16 cellular contexts compared by ENCODE assay signal in the genomic region with DNA sequence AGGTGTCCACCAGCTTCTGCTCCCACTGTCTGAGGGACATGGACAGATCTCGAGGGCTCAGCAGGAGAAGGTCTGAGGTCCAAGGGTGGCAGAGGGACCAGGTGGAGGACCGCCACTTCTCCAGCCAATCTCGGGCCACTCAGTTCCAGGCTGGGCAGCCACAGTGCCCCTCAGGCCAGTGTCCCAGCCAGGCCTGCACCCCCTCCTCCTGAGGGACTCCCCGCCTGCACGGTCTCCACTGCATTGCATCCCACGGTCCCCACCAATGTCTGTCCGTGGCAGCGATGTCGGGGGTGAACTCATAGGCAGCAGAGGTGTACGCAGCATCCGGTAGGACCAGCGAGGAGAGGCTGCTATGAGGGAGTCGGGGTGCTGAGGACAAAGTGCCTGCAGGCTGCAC.
"Had no signal": no experiment of that assay in that cellular context is flagged by ENCODE, and none has a peak within 500 bp of the region (broad histone marks: within the 10 kb centered on the region; RNA-seq: fewer than 3 reads in every experiment).

No MANE protein-coding gene starts in this region.

- DNase-seq: activated CD4-positive, alpha-beta T cell treated with anti-CD3 and anti-CD28 coated beads for 1 hour; activated CD4-positive, alpha-beta T cell treated with anti-CD3 and anti-CD28 coated beads, Interleukin-2, amount 50 U/mL, for 48 hours; activated effector memory CD4-positive, alpha-beta T cell treated with Interleukin-2 at 50 U/mL for 16 hours; activated T-cell treated with anti-CD3 and anti-CD28 coated beads, Interleukin-2, amount 50 U/mL, for 4 hours; amygdala; effector CD8-positive, alpha-beta T cell; foreskin keratinocyte; glutamatergic neuron; hypothalamus; midbrain; SJCRH30; stimulated activated CD4-positive, alpha-beta T cell treated with anti-CD3 and anti-CD28 coated beads, Interleukin-4, amount 100 ng/mL, for 1 hour; stimulated activated naive CD4-positive, alpha-beta T cell had no signal

- H2AFZ ChIP-seq: neural progenitor cell had no signal

- H3K27ac ChIP-seq: foreskin keratinocyte, neural progenitor cell, SJCRH30, tibial nerve had no signal

- H3K4me1 ChIP-seq: foreskin keratinocyte, neural progenitor cell, SJCRH30 had no signal

- ATAC-seq: activated T-cell treated with anti-CD3 and anti-CD28 coated beads, Interleukin-2, amount 50 U/mL, for 4 hours; foreskin keratinocyte had no signal

- H3K4me2 ChIP-seq: neural progenitor cell had no signal

- H3K27me3 ChIP-seq: foreskin keratinocyte, neural progenitor cell, SJCRH30, tibial nerve had no signal

- H3K9me3 ChIP-seq: SJCRH30, tibial nerve had no signal

- H3K4me3 ChIP-seq: lung, neural progenitor cell, SJCRH30, tibial nerve had no signal

- H3K9ac ChIP-seq: neural progenitor cell had no signal

- H3K36me3 ChIP-seq: neural progenitor cell, SJCRH30, tibial nerve had no signal
